In genomic region chr1:40153073-40153770, GRCh38 we compare ENCODE assay signal across 8 cellular contexts. TPM values are rescaled to one million over a fixed set of nuclear protein-coding genes. Genes with fewer than 3 reads are reported as not detected.
A peak's percentile ranks its signal among the peaks of the same experiment; 100 is the strongest.
DNase-seq lines count a peak whose midpoint lies in the region; ATAC-seq, FAIRE-seq and TF ChIP-seq lines count a peak whose summit lies in the region.

No MANE protein-coding gene starts in this region.

- H3K27me3 ChIP-seq in mesendoderm (ENCODE audit: insufficient read depth, low read length, poor library complexity) = no peaks in the 10 kb centered on the region

- DNase-seq in DMS 273 (lab: John Stamatoyannopoulos, UW; ENCODE audit: unreplicated experiment) (peak; percentile 100), GM19239 (ENCODE audit: insufficient read length, low spot score) (no peak), SIG-M5 treated with dmso at 0.1 percent for 504 hours (lab: John Stamatoyannopoulos, UW; ENCODE audit: unreplicated experiment) (peak; percentile 71), coronary artery (ENCODE audit: low spot score) (no peak), mesendoderm (peak; percentile 76)
- no peak for DNase-seq in effector CD8-positive, alpha-beta T cell (lab: John Stamatoyannopoulos, UW)

- H4K8ac ChIP-seq in mesendoderm (ENCODE audit: low read depth, low read length) = no peak overlapping the region

- FAIRE-seq in GM19239 (lab: Jason Lieb, UNC) = peak; percentile 98

- H3K56ac ChIP-seq in mesendoderm (ENCODE audit: low read length) = no peak overlapping the region

- no peak for ATAC-seq in GM19351 (IDR thresholded peaks at IDR 0.05; ENCODE audit: unreplicated experiment)

- no peaks in the 10 kb centered on the region for H3K36me3 ChIP-seq in mesendoderm (ENCODE audit: control insufficient read depth, insufficient read depth, low read length)

- no peak overlapping the region for H2BK120ac ChIP-seq in mesendoderm (ENCODE audit: low read depth, low read length)

- no peak overlapping the region for H3K23ac ChIP-seq in mesendoderm (ENCODE audit: low read length)

- no peak overlapping the region for H2BK5ac ChIP-seq in mesendoderm (ENCODE audit: low read length)

- no peak overlapping the region for H3K9ac ChIP-seq in mesendoderm (ENCODE audit: low read length)

- H3K4me3 ChIP-seq in coronary artery (peak overlapping the region; percentile 13), mesendoderm (ENCODE audit: low read length) (no peak overlapping the region)

- no peak overlapping the region for H3K27ac ChIP-seq in coronary artery
- no peak overlapping the region for H3K27ac ChIP-seq in mesendoderm (ENCODE audit: low read depth, low read length)

- H3K4me1 ChIP-seq in mesendoderm (ENCODE audit: control insufficient read depth, low read depth, low read length) = no peaks in the 10 kb centered on the region

- no peak overlapping the region for H3K4ac ChIP-seq in mesendoderm (ENCODE audit: low read depth, low read length)

- H3K79me2 ChIP-seq in mesendoderm (ENCODE audit: control insufficient read depth, insufficient read depth, low read length) = no peaks in the 10 kb centered on the region

- no peaks in the 10 kb centered on the region for H3K79me1 ChIP-seq in mesendoderm (ENCODE audit: low read length)

- H3K4me2 ChIP-seq in mesendoderm (ENCODE audit: low read length) = no peak overlapping the region

- TF ChIP-seq CTCF in LNCAP (IDR thresholded peaks at IDR 0.05) (peak; percentile 81), coronary artery (IDR thresholded peaks at IDR 0.05) (peak; percentile 39)

- no peak overlapping the region for H4K5ac ChIP-seq in mesendoderm (ENCODE audit: low read length)

- H3K18ac ChIP-seq in mesendoderm (ENCODE audit: low read length) = no peak overlapping the region

- H2AK5ac ChIP-seq in mesendoderm (ENCODE audit: low read length) = no peak overlapping the region

- no CpG with 5 or more reads among the region's 2 CpGs for WGBS in mesendoderm (ENCODE audit: extremely low coverage, insufficient coverage, low lambda C conversion rate)

- H2BK15ac ChIP-seq in mesendoderm (replicated peaks; ENCODE audit: low read depth) = no peak overlapping the region

RNA-seq across cellular contexts. Expression of gene RLF, which starts 8.0 kb away (rescaled TPM):
- 7.8 TPM for polyA plus RNA-seq in mesendoderm (2013, experiment 1 of 2)
- 7.9 TPM for polyA plus RNA-seq in mesendoderm (2013, experiment 2 of 2)

RNA-seq across cellular contexts. Expression of gene PPT1, which starts 56.2 kb away (rescaled TPM):
- 153 TPM for polyA plus RNA-seq in mesendoderm (2013, experiment 1 of 2)
- polyA plus RNA-seq in mesendoderm (2013, experiment 2 of 2) = 151 TPM

Comparison
In these comparisons a context has a peak if more than half of its experiments do, and no peak if none do; other contexts are left out.
1. DNase-seq: peak in DMS 273 (single experiment), SIG-M5 treated with dmso at 0.1 percent for 504 hours (single experiment) and mesendoderm (single experiment); none in GM19239 (single experiment), coronary artery (single experiment) and effector CD8-positive, alpha-beta T cell (single experiment).